In the genomic region with DNA sequence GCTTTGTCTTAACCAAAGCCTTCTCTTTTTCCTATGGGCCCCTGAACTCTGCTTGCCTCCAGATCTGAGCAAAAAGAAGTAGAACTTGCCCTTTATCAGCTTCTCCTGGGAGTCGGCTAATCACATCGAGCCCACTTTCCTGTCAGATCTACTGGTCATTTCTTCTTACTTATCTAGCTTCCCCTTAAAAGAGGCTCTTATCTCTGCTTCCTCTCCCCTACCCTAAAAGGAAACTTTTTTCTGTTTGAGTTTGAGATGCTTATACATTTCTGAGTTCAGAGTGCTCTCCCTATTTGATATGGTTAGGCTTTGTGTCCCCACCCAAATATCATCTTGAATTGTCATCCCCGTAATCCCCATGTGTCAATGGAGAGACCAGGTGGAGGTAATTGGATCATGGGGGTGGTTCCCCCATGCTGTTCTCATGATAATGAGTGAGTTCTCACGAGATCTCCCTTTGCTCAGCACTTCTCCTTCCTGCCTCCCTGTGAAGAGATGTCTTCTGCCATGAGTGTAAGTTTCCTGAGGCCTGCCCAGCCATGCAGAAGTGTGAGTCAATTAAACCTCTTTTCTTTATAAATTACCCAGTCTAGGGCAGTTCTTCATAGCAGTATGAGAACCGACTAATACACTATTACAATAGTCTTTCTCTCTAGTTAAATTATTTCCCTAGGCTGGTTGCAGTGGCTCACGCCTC, we compare ENCODE assay signal across 1 cellular context.
TF ChIP-seq lines count a peak whose summit lies in the region.

No MANE protein-coding gene starts in this region.

TF ChIP-seq in K562, 482 proteins besides CTCF, POLR2A, EP300 and RAD21 (continued from another document and continues in another):
- TF ChIP-seq, protein P1, sequence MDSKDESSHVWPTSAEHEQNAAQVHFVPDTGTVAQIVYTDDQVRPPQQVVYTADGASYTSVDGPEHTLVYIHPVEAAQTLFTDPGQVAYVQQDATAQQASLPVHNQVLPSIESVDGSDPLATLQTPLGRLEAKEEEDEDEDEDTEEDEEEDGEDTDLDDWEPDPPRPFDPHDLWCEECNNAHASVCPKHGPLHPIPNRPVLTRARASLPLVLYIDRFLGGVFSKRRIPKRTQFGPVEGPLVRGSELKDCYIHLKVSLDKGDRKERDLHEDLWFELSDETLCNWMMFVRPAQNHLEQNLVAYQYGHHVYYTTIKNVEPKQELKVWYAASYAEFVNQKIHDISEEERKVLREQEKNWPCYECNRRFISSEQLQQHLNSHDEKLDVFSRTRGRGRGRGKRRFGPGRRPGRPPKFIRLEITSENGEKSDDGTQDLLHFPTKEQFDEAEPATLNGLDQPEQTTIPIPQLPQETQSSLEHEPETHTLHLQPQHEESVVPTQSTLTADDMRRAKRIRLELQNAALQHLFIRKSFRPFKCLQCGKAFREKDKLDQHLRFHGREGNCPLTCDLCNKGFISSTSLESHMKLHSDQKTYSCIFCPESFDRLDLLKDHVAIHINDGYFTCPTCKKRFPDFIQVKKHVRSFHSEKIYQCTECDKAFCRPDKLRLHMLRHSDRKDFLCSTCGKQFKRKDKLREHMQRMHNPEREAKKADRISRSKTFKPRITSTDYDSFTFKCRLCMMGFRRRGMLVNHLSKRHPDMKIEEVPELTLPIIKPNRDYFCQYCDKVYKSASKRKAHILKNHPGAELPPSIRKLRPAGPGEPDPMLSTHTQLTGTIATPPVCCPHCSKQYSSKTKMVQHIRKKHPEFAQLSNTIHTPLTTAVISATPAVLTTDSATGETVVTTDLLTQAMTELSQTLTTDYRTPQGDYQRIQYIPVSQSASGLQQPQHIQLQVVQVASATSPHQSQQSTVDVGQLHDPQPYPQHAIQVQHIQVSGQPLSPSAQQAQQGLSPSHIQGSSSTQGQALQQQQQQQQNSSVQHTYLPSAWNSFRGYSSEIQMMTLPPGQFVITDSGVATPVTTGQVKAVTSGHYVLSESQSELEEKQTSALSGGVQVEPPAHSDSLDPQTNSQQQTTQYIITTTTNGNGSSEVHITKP (IDR thresholded peaks at IDR 0.05; ENCODE audit: partially characterized antibody): peak; percentile 28
- TF ChIP-seq ADNP (tag; IDR thresholded peaks at IDR 0.05) (0 out of 2 replicates have a peak, but pooled peaks have one; percentile 48), ZNF165 (CRISPR knock-in tag; IDR thresholded peaks at IDR 0.05; ENCODE audit: borderline replicate concordance) (no peak), KDM1A (IDR thresholded peaks at IDR 0.05) (no peak), NBN (IDR thresholded peaks at IDR 0.05; ENCODE audit: low read depth) (peak; percentile 50; the same call in 1 of the 2 replicates), HDAC8 (tag; IDR thresholded peaks at IDR 0.05) (no peak), ZNF134 (CRISPR knock-in tag; conservative IDR thresholded peaks at IDR 0.05) (no peak), SRSF1 (IDR thresholded peaks at IDR 0.05; ENCODE audit: low read depth, low read length) (no peak), DPF2 (IDR thresholded peaks at IDR 0.05) (peak; percentile 79), NCOR1 (IDR thresholded peaks at IDR 0.05) (peak; percentile 55), SMARCA4 (IDR thresholded peaks at IDR 0.05) (peak; percentile 80), SAFB2 (IDR thresholded peaks at IDR 0.05; ENCODE audit: borderline replicate concordance, low read depth, low read length, severe bottlenecking) (no peak), GATAD2B (IDR thresholded peaks at IDR 0.05; ENCODE audit: borderline replicate concordance) (peak; percentile 25; the same call in 1 of the 2 replicates), KDM4B (IDR thresholded peaks at IDR 0.05; ENCODE audit: borderline replicate concordance in 2 of 2, low read depth in 1 of 2) (no peak), TAF7 (tag; IDR thresholded peaks at IDR 0.05) (no peak), MAFG (tag; conservative IDR thresholded peaks at IDR 0.05) (0 out of 2 replicates have a peak, but pooled peaks have one; percentile 5), IRF2 (CRISPR knock-in tag; IDR thresholded peaks at IDR 0.05) (no peak), ZNF780A (CRISPR knock-in tag; IDR thresholded peaks at IDR 0.05) (no peak), EGR1 (conservative IDR thresholded peaks at IDR 0.05) (no peak), ZBED1 (IDR thresholded peaks at IDR 0.05) (no peak), RAD51 (IDR thresholded peaks at IDR 0.05; ENCODE audit: borderline replicate concordance, low read depth) (no peak), CBFB (CRISPR knock-in tag; IDR thresholded peaks at IDR 0.05) (no peak), TRIM24 (IDR thresholded peaks at IDR 0.05) (peak; percentile 86 to 90; a peak in 3 of 4 replicates), PRMT5 (CRISPR knock-in tag; IDR thresholded peaks at IDR 0.05) (no peak), HIVEP1 (CRISPR knock-in tag; IDR thresholded peaks at IDR 0.05) (no peak), PURB (CRISPR knock-in tag; IDR thresholded peaks at IDR 0.05; ENCODE audit: low read depth) (no peak), HDAC1 (IDR thresholded peaks at IDR 0.05) (no peak), TCF3 (CRISPR knock-in tag; IDR thresholded peaks at IDR 0.05) (peak; percentile 72), TFAM (CRISPR knock-in tag; conservative IDR thresholded peaks at IDR 0.05) (no peak), ZNF75A (CRISPR knock-in tag; IDR thresholded peaks at IDR 0.05) (no peak), SOX6 (IDR thresholded peaks at IDR 0.05) (0 out of 2 replicates have a peak, but pooled peaks have one; percentile 22), CHD2 (IDR thresholded peaks at IDR 0.05; ENCODE audit: low read depth, low read length) (peak; percentile 66; the same call in 1 of the 2 replicates), CBX1 (IDR thresholded peaks at IDR 0.05; ENCODE audit: low read depth) (0 out of 2 replicates have a peak, but pooled peaks have one; percentile 35), RBM34 (IDR thresholded peaks at IDR 0.05; ENCODE audit: borderline replicate concordance, insufficient read depth, low read length) (no peak), SPI1 (IDR thresholded peaks at IDR 0.05; ENCODE audit: borderline replicate concordance, low read depth, low read length) (peak; percentile 8; the same call in 1 of the 2 replicates), CBFA2T2 (conservative IDR thresholded peaks at IDR 0.05) (peak; percentile 74)
- TF ChIP-seq, protein P2, sequence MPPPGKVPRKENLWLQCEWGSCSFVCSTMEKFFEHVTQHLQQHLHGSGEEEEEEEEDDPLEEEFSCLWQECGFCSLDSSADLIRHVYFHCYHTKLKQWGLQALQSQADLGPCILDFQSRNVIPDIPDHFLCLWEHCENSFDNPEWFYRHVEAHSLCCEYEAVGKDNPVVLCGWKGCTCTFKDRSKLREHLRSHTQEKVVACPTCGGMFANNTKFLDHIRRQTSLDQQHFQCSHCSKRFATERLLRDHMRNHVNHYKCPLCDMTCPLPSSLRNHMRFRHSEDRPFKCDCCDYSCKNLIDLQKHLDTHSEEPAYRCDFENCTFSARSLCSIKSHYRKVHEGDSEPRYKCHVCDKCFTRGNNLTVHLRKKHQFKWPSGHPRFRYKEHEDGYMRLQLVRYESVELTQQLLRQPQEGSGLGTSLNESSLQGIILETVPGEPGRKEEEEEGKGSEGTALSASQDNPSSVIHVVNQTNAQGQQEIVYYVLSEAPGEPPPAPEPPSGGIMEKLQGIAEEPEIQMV (tag; conservative IDR thresholded peaks at IDR 0.05; ENCODE audit: low read depth): no peak
- TF ChIP-seq, protein P3, sequence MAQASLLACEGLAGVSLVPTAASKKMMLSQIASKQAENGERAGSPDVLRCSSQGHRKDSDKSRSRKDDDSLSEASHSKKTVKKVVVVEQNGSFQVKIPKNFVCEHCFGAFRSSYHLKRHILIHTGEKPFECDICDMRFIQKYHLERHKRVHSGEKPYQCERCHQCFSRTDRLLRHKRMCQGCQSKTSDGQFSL (CRISPR knock-in tag; IDR thresholded peaks at IDR 0.05): no peak
- TF ChIP-seq, protein P3 (tag; IDR thresholded peaks at IDR 0.05): no peak
- TF ChIP-seq, protein P4, sequence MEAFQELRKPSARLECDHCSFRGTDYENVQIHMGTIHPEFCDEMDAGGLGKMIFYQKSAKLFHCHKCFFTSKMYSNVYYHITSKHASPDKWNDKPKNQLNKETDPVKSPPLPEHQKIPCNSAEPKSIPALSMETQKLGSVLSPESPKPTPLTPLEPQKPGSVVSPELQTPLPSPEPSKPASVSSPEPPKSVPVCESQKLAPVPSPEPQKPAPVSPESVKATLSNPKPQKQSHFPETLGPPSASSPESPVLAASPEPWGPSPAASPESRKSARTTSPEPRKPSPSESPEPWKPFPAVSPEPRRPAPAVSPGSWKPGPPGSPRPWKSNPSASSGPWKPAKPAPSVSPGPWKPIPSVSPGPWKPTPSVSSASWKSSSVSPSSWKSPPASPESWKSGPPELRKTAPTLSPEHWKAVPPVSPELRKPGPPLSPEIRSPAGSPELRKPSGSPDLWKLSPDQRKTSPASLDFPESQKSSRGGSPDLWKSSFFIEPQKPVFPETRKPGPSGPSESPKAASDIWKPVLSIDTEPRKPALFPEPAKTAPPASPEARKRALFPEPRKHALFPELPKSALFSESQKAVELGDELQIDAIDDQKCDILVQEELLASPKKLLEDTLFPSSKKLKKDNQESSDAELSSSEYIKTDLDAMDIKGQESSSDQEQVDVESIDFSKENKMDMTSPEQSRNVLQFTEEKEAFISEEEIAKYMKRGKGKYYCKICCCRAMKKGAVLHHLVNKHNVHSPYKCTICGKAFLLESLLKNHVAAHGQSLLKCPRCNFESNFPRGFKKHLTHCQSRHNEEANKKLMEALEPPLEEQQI (IDR thresholded peaks at IDR 0.05): peak; percentile 91
- TF ChIP-seq, protein P5, sequence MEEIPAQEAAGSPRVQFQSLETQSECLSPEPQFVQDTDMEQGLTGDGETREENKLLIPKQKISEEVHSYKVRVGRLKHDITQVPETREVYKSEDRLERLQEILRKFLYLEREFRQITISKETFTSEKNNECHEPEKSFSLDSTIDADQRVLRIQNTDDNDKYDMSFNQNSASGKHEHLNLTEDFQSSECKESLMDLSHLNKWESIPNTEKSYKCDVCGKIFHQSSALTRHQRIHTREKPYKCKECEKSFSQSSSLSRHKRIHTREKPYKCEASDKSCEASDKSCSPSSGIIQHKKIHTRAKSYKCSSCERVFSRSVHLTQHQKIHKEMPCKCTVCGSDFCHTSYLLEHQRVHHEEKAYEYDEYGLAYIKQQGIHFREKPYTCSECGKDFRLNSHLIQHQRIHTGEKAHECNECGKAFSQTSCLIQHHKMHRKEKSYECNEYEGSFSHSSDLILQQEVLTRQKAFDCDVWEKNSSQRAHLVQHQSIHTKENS (CRISPR knock-in tag; IDR thresholded peaks at IDR 0.05): no peak
- TF ChIP-seq, protein P6, sequence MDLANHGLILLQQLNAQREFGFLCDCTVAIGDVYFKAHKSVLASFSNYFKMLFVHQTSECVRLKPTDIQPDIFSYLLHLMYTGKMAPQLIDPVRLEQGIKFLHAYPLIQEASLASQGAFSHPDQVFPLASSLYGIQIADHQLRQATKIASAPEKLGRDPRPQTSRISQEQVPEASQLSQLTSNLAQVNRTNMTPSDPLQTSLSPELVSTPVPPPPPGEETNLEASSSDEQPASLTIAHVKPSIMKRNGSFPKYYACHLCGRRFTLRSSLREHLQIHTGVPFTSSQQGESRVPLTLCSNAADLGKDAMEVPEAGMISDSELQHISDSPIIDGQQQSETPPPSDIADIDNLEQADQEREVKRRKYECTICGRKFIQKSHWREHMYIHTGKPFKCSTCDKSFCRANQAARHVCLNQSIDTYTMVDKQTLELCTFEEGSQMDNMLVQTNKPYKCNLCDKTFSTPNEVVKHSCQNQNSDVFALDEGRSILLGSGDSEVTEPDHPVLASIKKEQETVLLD (IDR thresholded peaks at IDR 0.05): 0 out of 2 replicates have a peak, but pooled peaks have one; percentile 19
- TF ChIP-seq, protein P7, sequence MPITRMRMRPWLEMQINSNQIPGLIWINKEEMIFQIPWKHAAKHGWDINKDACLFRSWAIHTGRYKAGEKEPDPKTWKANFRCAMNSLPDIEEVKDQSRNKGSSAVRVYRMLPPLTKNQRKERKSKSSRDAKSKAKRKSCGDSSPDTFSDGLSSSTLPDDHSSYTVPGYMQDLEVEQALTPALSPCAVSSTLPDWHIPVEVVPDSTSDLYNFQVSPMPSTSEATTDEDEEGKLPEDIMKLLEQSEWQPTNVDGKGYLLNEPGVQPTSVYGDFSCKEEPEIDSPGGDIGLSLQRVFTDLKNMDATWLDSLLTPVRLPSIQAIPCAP (CRISPR knock-in tag; IDR thresholded peaks at IDR 0.05; ENCODE audit: borderline replicate concordance): no peak
- TF ChIP-seq, protein P8, sequence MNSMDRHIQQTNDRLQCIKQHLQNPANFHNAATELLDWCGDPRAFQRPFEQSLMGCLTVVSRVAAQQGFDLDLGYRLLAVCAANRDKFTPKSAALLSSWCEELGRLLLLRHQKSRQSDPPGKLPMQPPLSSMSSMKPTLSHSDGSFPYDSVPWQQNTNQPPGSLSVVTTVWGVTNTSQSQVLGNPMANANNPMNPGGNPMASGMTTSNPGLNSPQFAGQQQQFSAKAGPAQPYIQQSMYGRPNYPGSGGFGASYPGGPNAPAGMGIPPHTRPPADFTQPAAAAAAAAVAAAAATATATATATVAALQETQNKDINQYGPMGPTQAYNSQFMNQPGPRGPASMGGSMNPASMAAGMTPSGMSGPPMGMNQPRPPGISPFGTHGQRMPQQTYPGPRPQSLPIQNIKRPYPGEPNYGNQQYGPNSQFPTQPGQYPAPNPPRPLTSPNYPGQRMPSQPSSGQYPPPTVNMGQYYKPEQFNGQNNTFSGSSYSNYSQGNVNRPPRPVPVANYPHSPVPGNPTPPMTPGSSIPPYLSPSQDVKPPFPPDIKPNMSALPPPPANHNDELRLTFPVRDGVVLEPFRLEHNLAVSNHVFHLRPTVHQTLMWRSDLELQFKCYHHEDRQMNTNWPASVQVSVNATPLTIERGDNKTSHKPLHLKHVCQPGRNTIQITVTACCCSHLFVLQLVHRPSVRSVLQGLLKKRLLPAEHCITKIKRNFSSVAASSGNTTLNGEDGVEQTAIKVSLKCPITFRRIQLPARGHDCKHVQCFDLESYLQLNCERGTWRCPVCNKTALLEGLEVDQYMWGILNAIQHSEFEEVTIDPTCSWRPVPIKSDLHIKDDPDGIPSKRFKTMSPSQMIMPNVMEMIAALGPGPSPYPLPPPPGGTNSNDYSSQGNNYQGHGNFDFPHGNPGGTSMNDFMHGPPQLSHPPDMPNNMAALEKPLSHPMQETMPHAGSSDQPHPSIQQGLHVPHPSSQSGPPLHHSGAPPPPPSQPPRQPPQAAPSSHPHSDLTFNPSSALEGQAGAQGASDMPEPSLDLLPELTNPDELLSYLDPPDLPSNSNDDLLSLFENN (IDR thresholded peaks at IDR 0.05; ENCODE audit: low read depth in 2 of 2, low read length in 2 of 2): no peak
- TF ChIP-seq, protein P9, sequence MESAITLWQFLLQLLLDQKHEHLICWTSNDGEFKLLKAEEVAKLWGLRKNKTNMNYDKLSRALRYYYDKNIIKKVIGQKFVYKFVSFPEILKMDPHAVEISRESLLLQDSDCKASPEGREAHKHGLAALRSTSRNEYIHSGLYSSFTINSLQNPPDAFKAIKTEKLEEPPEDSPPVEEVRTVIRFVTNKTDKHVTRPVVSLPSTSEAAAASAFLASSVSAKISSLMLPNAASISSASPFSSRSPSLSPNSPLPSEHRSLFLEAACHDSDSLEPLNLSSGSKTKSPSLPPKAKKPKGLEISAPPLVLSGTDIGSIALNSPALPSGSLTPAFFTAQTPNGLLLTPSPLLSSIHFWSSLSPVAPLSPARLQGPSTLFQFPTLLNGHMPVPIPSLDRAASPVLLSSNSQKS (CRISPR knock-in tag; IDR thresholded peaks at IDR 0.05): no peak
